ENCODE assay signal across 27 cellular contexts in genomic region chr10:81428456-81429134, GRCh38.
"Had no signal": no experiment of that assay in that cellular context is flagged by ENCODE, and none has a peak within 500 bp of the region (broad histone marks: within the 10 kb centered on the region; RNA-seq: fewer than 3 reads in every experiment).

No MANE protein-coding gene starts in this region.

- H3K4me3 Mint-ChIP-seq: activated CD4-positive, alpha-beta memory T cell treated with anti-CD3 and anti-CD28 coated beads for 36 hours; activated CD4-positive, alpha-beta T cell treated with anti-CD3 and anti-CD28 coated beads for 36 hours; activated CD4-positive, alpha-beta T cell treated with anti-CD3 and anti-CD28 coated beads, Interleukin-2, amount 10 ng/mL, durations not matched to agents 24 days and 14 days; activated CD8-positive, alpha-beta memory T cell treated with anti-CD3 and anti-CD28 coated beads, Interleukin-2, amount 10 ng/mL, durations not matched to agents 7 days and 5 days; activated CD8-positive, alpha-beta T cell treated with anti-CD3 and anti-CD28 coated beads, Interleukin-2, amount 10 ng/mL, durations not matched to agents 7 days and 5 days; activated naive CD4-positive, alpha-beta T cell treated with anti-CD3 and anti-CD28 coated beads, Interleukin-2, amount 10 ng/mL, durations not matched to agents 7 days and 5 days; activated naive CD8-positive, alpha-beta T cell treated with anti-CD3 and anti-CD28 coated beads, Interleukin-2, amount 10 ng/mL, durations not matched to agents 7 days and 5 days; activated T-helper 1 cell treated with anti-CD3 and anti-CD28 coated beads, Interleukin-12 subunit alpha, Interleukin-12 subunit beta, Interleukin-2, Interleukin-4 antibody, amounts not matched to agents 30 ng/mL and 10 ng/mL and 1 ng/mL, durations not matched to agents 14 hours and 24 hours and 36 hours; brain; T-helper 17 cell had no signal

- ATAC-seq: activated CD4-positive, alpha-beta T cell treated with anti-CD3 and anti-CD28 coated beads for 36 hours; activated CD8-positive, alpha-beta memory T cell treated with anti-CD3 and anti-CD28 coated beads, Interleukin-2, amount 10 ng/mL, durations not matched to agents 7 days and 5 days; activated CD8-positive, alpha-beta T cell treated with anti-CD3 and anti-CD28 coated beads, Interleukin-2, amount 10 ng/mL, durations not matched to agents 7 days and 5 days; activated naive CD4-positive, alpha-beta T cell treated with anti-CD3 and anti-CD28 coated beads, Interleukin-2, amount 50 U/mL, for 72 hours; gastroesophageal sphincter; T-helper 17 cell had no signal

- H3K27me3 Mint-ChIP-seq: activated CD4-positive, alpha-beta memory T cell treated with anti-CD3 and anti-CD28 coated beads for 36 hours; activated CD4-positive, alpha-beta T cell treated with anti-CD3 and anti-CD28 coated beads for 36 hours; activated CD4-positive, alpha-beta T cell treated with anti-CD3 and anti-CD28 coated beads, Interleukin-2, amount 10 ng/mL, durations not matched to agents 24 days and 14 days; activated CD8-positive, alpha-beta memory T cell treated with anti-CD3 and anti-CD28 coated beads, Interleukin-2, amount 10 ng/mL, durations not matched to agents 7 days and 5 days; activated naive CD4-positive, alpha-beta T cell treated with anti-CD3 and anti-CD28 coated beads, Interleukin-2, amount 10 ng/mL, durations not matched to agents 7 days and 5 days; activated naive CD8-positive, alpha-beta T cell treated with anti-CD3 and anti-CD28 coated beads, Interleukin-2, amount 10 ng/mL, durations not matched to agents 7 days and 5 days; brain; T-helper 17 cell had no signal

- H3K4me1 Mint-ChIP-seq: activated CD4-positive, alpha-beta T cell treated with anti-CD3 and anti-CD28 coated beads for 36 hours; activated CD4-positive, alpha-beta T cell treated with anti-CD3 and anti-CD28 coated beads, Interleukin-2, amount 10 ng/mL, durations not matched to agents 24 days and 14 days; activated CD8-positive, alpha-beta memory T cell treated with anti-CD3 and anti-CD28 coated beads, Interleukin-2, amount 10 ng/mL, durations not matched to agents 7 days and 5 days; activated naive CD4-positive, alpha-beta T cell treated with anti-CD3 and anti-CD28 coated beads, Interleukin-2, amount 10 ng/mL, durations not matched to agents 7 days and 5 days; activated naive CD8-positive, alpha-beta T cell treated with anti-CD3 and anti-CD28 coated beads, Interleukin-2, amount 10 ng/mL, durations not matched to agents 7 days and 5 days; T-helper 17 cell had no signal

- H3K36me3 Mint-ChIP-seq: activated CD4-positive, alpha-beta memory T cell treated with anti-CD3 and anti-CD28 coated beads for 36 hours; activated CD8-positive, alpha-beta memory T cell treated with anti-CD3 and anti-CD28 coated beads, Interleukin-2, amount 10 ng/mL, durations not matched to agents 7 days and 5 days; activated naive CD4-positive, alpha-beta T cell treated with anti-CD3 and anti-CD28 coated beads, Interleukin-2, amount 10 ng/mL, durations not matched to agents 7 days and 5 days; activated naive CD4-positive, alpha-beta T cell treated with anti-CD3 and anti-CD28 coated beads, Interleukin-2, amount 50 U/mL, for 72 hours; activated naive CD8-positive, alpha-beta T cell treated with anti-CD3 and anti-CD28 coated beads, Interleukin-2, amount 10 ng/mL, durations not matched to agents 7 days and 5 days; brain had no signal

- H3K27ac Mint-ChIP-seq: activated CD4-positive, alpha-beta memory T cell treated with anti-CD3 and anti-CD28 coated beads for 36 hours; activated CD4-positive, alpha-beta T cell treated with anti-CD3 and anti-CD28 coated beads for 36 hours; activated CD4-positive, alpha-beta T cell treated with anti-CD3 and anti-CD28 coated beads, Interleukin-2, amount 10 ng/mL, durations not matched to agents 24 days and 14 days; activated CD8-positive, alpha-beta memory T cell treated with anti-CD3 and anti-CD28 coated beads, Interleukin-2, amount 10 ng/mL, durations not matched to agents 7 days and 5 days; activated CD8-positive, alpha-beta T cell treated with anti-CD3 and anti-CD28 coated beads, Interleukin-2, amount 10 ng/mL, durations not matched to agents 7 days and 5 days; activated naive CD4-positive, alpha-beta T cell treated with anti-CD3 and anti-CD28 coated beads, Interleukin-2, amount 10 ng/mL, durations not matched to agents 7 days and 5 days; activated naive CD4-positive, alpha-beta T cell treated with anti-CD3 and anti-CD28 coated beads, Interleukin-2, amount 50 U/mL, for 72 hours; activated naive CD8-positive, alpha-beta T cell treated with anti-CD3 and anti-CD28 coated beads, Interleukin-2, amount 10 ng/mL, durations not matched to agents 7 days and 5 days; activated T-helper 1 cell treated with anti-CD3 and anti-CD28 coated beads, Interleukin-12 subunit alpha, Interleukin-12 subunit beta, Interleukin-2, Interleukin-4 antibody, amounts not matched to agents 30 ng/mL and 10 ng/mL and 1 ng/mL, durations not matched to agents 14 hours and 24 hours and 36 hours; activated T-helper 2 cell treated with anti-CD3 and anti-CD28 coated beads, Interferon-gamma antibody, Interleukin-2, Interleukin-4, amounts not matched to agents 10 μg/mL and 5 μg/mL and 100 μg/mL, durations not matched to agents 14 hours and 24 hours and 36 hours; brain; T-helper 17 cell had no signal

- DNase-seq: activated CD4-positive, alpha-beta memory T cell treated with anti-CD3 and anti-CD28 coated beads for 36 hours; activated CD4-positive, alpha-beta T cell treated with anti-CD3 and anti-CD28 coated beads for 36 hours; activated CD4-positive, alpha-beta T cell treated with anti-CD3 and anti-CD28 coated beads, Interleukin-2, amount 10 ng/mL, durations not matched to agents 24 days and 14 days; activated CD4-positive, CD25-positive, alpha-beta regulatory T cell; activated CD4-positive, CD25-positive, alpha-beta regulatory T cell treated with anti-CD3 and anti-CD28 coated beads, Interleukin-2, amount 50 U/mL, for 72 hours; activated CD8-positive, alpha-beta memory T cell treated with anti-CD3 and anti-CD28 coated beads, Interleukin-2, amount 10 ng/mL, durations not matched to agents 7 days and 5 days; activated CD8-positive, alpha-beta memory T cell treated with anti-CD3 and anti-CD28 coated beads, Interleukin-2, amount 50 U/mL, for 4 hours; activated CD8-positive, alpha-beta T cell treated with anti-CD3 and anti-CD28 coated beads, Interleukin-2, amount 10 ng/mL, durations not matched to agents 7 days and 5 days; activated gamma-delta T cell; activated naive CD4-positive, alpha-beta T cell; activated naive CD4-positive, alpha-beta T cell treated with anti-CD3 and anti-CD28 coated beads, Interleukin-2, amount 10 ng/mL, durations not matched to agents 7 days and 5 days; activated naive CD8-positive, alpha-beta T cell treated with anti-CD3 and anti-CD28 coated beads, Interleukin-2, amount 10 ng/mL, durations not matched to agents 7 days and 5 days; activated T-cell treated with anti-CD3 and anti-CD28 coated beads, Interleukin-2, amount 50 U/mL, for 1 hour; activated T-cell treated with anti-CD3 and anti-CD28 coated beads, Interleukin-2, amount 50 U/mL, for 48 hours; central memory CD4-positive, alpha-beta T cell; cerebellar nuclear complex; colonic mucosa; effector CD8-positive, alpha-beta T cell; esophagus squamous epithelium; foreskin melanocyte; T-helper 1 cell; T-helper 17 cell had no signal

- H3K9me3 Mint-ChIP-seq: activated CD4-positive, alpha-beta T cell treated with anti-CD3 and anti-CD28 coated beads, Interleukin-2, amount 10 ng/mL, durations not matched to agents 24 days and 14 days; activated naive CD4-positive, alpha-beta T cell treated with anti-CD3 and anti-CD28 coated beads, Interleukin-2, amount 10 ng/mL, durations not matched to agents 7 days and 5 days; activated naive CD8-positive, alpha-beta T cell treated with anti-CD3 and anti-CD28 coated beads, Interleukin-2, amount 10 ng/mL, durations not matched to agents 7 days and 5 days; activated T-helper 1 cell treated with anti-CD3 and anti-CD28 coated beads, Interleukin-12 subunit alpha, Interleukin-12 subunit beta, Interleukin-2, Interleukin-4 antibody, amounts not matched to agents 30 ng/mL and 10 ng/mL and 1 ng/mL, durations not matched to agents 14 hours and 24 hours and 36 hours; brain had no signal
